19 cellular contexts compared by ENCODE assay signal in the genomic region with DNA sequence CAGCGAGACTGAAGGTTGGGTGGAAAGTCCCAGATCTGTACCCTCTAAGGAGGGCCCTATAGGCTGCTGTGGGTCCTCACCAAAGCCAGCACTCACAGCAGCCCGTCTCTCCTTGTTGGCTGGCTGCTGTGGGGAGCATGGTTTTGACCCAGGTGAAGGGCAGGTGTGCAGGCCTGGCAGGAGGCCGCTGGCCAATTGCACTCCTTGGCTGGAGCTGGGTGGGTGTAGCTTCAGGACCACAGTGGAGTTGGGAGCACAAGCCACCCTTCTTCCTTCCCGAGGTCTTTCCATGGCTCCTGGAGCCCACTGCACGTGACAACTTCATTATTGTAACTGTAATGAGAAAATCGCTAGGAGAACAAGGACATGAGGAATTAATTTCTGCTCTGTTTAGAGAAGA.
DNase-seq lines count a peak whose midpoint lies in the region; ATAC-seq and TF ChIP-seq lines count a peak whose summit lies in the region.
"Had no signal": no experiment of that assay in that cellular context is flagged by ENCODE, and none has a peak within 500 bp of the region (broad histone marks: within the 10 kb centered on the region; RNA-seq: fewer than 3 reads in every experiment).

No MANE protein-coding gene starts in this region.

- H3K4me3 Mint-ChIP-seq in HFFc6 (peak overlapping the region; percentile 63), osteocyte (ENCODE audit: unreplicated experiment) (no peak overlapping the region)

- no peak overlapping the region for H3K9ac ChIP-seq in BLaER1
- no peak overlapping the region for H3K9ac ChIP-seq in fibroblast of lung (ENCODE audit: insufficient read depth, low read length)
- H3K9ac ChIP-seq: SK-N-SH had no signal

- H3K4me2 ChIP-seq in BLaER1, result peak overlapping the region; percentile 19; the same call in 1 of the 2 replicates
- peak overlapping the region; percentile 52 for H3K4me2 ChIP-seq in fibroblast of lung (ENCODE audit: extremely low read depth, insufficient read depth, low read length)
- H3K4me2 ChIP-seq: SK-N-SH had no signal

- no peak overlapping the region for H3K27ac ChIP-seq in BLaER1
- no peak overlapping the region for H3K27ac ChIP-seq in fibroblast of lung (ENCODE audit: insufficient read depth, low read length)
- no peak overlapping the region for H3K27ac ChIP-seq in gastroesophageal sphincter

- TF ChIP-seq EP300 in gastroesophageal sphincter (IDR thresholded peaks at IDR 0.05), result no peak

- no peaks in the 10 kb centered on the region for H4K20me1 ChIP-seq in BLaER1
- H4K20me1 ChIP-seq in fibroblast of lung (ENCODE audit: control insufficient read depth, extremely low read depth, insufficient read depth, low read length), result no peaks in the 10 kb centered on the region

- no peak for TF ChIP-seq POLR2A in gastroesophageal sphincter (IDR thresholded peaks at IDR 0.05)

- no peak overlapping the region for H2AFZ ChIP-seq in fibroblast of lung (ENCODE audit: low read length)

- H3K36me3 ChIP-seq in BLaER1 (no peaks in the 10 kb centered on the region), fibroblast of lung (ENCODE audit: control insufficient read depth, insufficient read depth, low read length) (no peaks in the 10 kb centered on the region), gastroesophageal sphincter (no peaks in the 10 kb centered on the region)

- TF ChIP-seq CTCF in HFFc6 (IDR thresholded peaks at IDR 0.05) (no peak), fibroblast of lung (conservative IDR thresholded peaks at IDR 0.05 in 1 of 2, IDR thresholded peaks at IDR 0.05 in 1 of 2; ENCODE audit: low read depth in 1 of 2, low read length in 2 of 2) (no peak), osteocyte (IDR thresholded peaks at IDR 0.05) (no peak), gastroesophageal sphincter (IDR thresholded peaks at IDR 0.05) (no peak)

- DNase-seq in HFFc6 (no peak), fibroblast of lung (ENCODE audit: low read depth in 2 of 2) (no peak), osteocyte (ENCODE audit: extremely low spot score, unreplicated experiment) (peak; percentile 71), islet precursor cell (no peak), KBM-7 (no peak)
- DNase-seq: C1 segment of cervical spinal cord; DND-41; H7; KG1; MV-4-11; NCI-H1694 treated with DMSO at 0.1 percent for 48 hours; NCI-H2107; NCI-H510A; NCI-H748 treated with DMSO at 0.1 percent for 48 hours; NK-92 treated with Interleukin-12 subunit alpha and Interleukin-12 subunit beta, amount 100 ng/mL, for 24 hours; SHP77 treated with DMSO at 0.1 percent for 48 hours; SK-N-SH had no signal

- no peaks in the 10 kb centered on the region for H3K79me2 ChIP-seq in fibroblast of lung (ENCODE audit: control insufficient read depth, insufficient read depth, low read length)

- H3K9me3 Mint-ChIP-seq in HFFc6, result peaks cover 11% of the 10 kb centered on the region
- H3K9me3 Mint-ChIP-seq in osteocyte (ENCODE audit: unreplicated experiment), result peaks cover 3% of the 10 kb centered on the region

- H3K4me1 ChIP-seq in BLaER1 (peaks cover 6% of the 10 kb centered on the region), fibroblast of lung (ENCODE audit: control insufficient read depth, extremely low read depth, insufficient read depth, low read length) (peaks cover 22% of the 10 kb centered on the region), gastroesophageal sphincter (peaks cover 0 to 14% (median 5%) of the 10 kb centered on the region in 3 donors)

- H3K36me3 Mint-ChIP-seq in HFFc6 (ENCODE audit: low read depth) (peaks cover 13% of the 10 kb centered on the region; the same call in 1 of the 2 replicates), osteocyte (ENCODE audit: unreplicated experiment) (no peaks in the 10 kb centered on the region)

- 80 to 83% methylated on average over 1 to 2 of the region's 6 CpGs for whole genome bisulfite sequencing in gastroesophageal sphincter (ENCODE audit: low coverage in 1 of 2), 2 donors

- H3K4me3 ChIP-seq in BLaER1, result no peak overlapping the region
- H3K4me3 ChIP-seq in fibroblast of lung (replicated peaks in 1 of 4; ENCODE audit: control extremely low read depth in 1 of 4, insufficient read depth in 1 of 4, low read depth in 3 of 4, low read length in 4 of 4), result no peak overlapping the region
- H3K4me3 ChIP-seq in gastroesophageal sphincter, result no peak overlapping the region

- H3K4me1 Mint-ChIP-seq in HFFc6 (ENCODE audit: low read depth), result peaks cover 51% of the 10 kb centered on the region
- peaks cover 20% of the 10 kb centered on the region for H3K4me1 Mint-ChIP-seq in osteocyte (ENCODE audit: unreplicated experiment)

- H3K27ac Mint-ChIP-seq in HFFc6 (no peak overlapping the region; the same call in 1 of the 2 replicates), osteocyte (ENCODE audit: unreplicated experiment) (no peak overlapping the region)

- peaks cover 19% of the 10 kb centered on the region for H3K9me3 ChIP-seq in BLaER1
- H3K9me3 ChIP-seq in fibroblast of lung (ENCODE audit: control insufficient read depth, insufficient read depth, low read depth, low read length), result no peaks in the 10 kb centered on the region
- no peaks in the 10 kb centered on the region for H3K9me3 ChIP-seq in gastroesophageal sphincter
- H3K9me3 ChIP-seq: SK-N-SH had no signal

- H3K27me3 ChIP-seq in BLaER1 (no peaks in the 10 kb centered on the region), fibroblast of lung (ENCODE audit: control insufficient read depth, insufficient read depth, low read length) (no peaks in the 10 kb centered on the region), gastroesophageal sphincter (no peaks in the 10 kb centered on the region)

- H3K27me3 Mint-ChIP-seq in HFFc6 (ENCODE audit: insufficient read depth), result peaks cover 16% of the 10 kb centered on the region
- H3K27me3 Mint-ChIP-seq in osteocyte (ENCODE audit: unreplicated experiment), result peaks cover 4% of the 10 kb centered on the region

- in situ Hi-C loops in KBM-7 (cut with MboI; ENCODE audit: low pct_unique_long_range_greater_than_20kb, low sequenced_read_pairs), result no loop called here

- ATAC-seq in gastroesophageal sphincter, result no peak
